ENCODE assay signal across 9 cellular contexts in the genomic region with DNA sequence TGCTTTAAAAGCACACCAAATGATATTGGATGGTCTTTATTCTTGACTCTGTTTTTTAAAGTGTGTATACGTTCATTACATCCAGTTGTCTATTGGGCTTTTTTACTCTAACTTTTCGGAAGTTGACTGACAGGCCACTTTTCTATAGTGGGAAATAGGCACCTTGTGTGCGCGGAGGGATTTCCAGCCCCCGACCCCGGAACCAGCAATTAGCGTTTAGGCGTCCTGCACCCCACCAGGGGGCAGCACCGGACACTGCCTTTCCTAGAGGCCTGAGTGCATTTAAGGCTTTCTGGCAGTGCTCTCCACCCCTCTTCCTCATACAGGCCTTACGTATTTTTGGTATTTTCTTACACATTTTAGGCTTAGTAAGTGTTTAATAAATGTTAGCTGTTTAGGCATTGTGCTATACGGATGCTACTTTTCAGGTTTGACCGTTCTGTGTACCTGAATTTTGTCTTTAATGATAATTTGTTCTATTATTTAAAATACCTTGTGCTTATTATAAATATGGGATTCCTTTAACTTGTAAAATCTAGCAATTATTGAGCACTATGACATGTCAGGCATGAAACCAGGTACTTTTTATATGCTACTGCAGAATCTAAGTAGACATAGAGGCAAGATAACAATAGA.
DNase-seq lines count a peak whose midpoint lies in the region; ATAC-seq and TF ChIP-seq lines count a peak whose summit lies in the region.
"Had no signal": no experiment of that assay in that cellular context is flagged by ENCODE, and none has a peak within 500 bp of the region (broad histone marks: within the 10 kb centered on the region; RNA-seq: fewer than 3 reads in every experiment).

No MANE protein-coding gene starts in this region.

- H3K36me3 Mint-ChIP-seq in memory B cell: peaks cover 3% of the 10 kb centered on the region

- H3K27me3 Mint-ChIP-seq in memory B cell: no peaks in the 10 kb centered on the region
- H3K27me3 Mint-ChIP-seq: dendritic cell treated with granulocyte-macrophage colony-stimulating factor and Interleukin-4, amounts not matched to agents 40 ng/mL and 50 ng/mL, for 4 days had no signal

- H3K4me3 Mint-ChIP-seq in memory B cell: no peak overlapping the region
- H3K4me3 Mint-ChIP-seq: dendritic cell treated with granulocyte-macrophage colony-stimulating factor and Interleukin-4, amounts not matched to agents 40 ng/mL and 50 ng/mL, for 4 days had no signal

- ATAC-seq in GM21825 (IDR thresholded peaks at IDR 0.05; ENCODE audit: unreplicated experiment) (peak; percentile 87), memory B cell (ENCODE audit: low read depth) (peak; percentile 76)

- H3K4me3 ChIP-seq in LNCaP clone FGC (ENCODE audit: low read depth, low read length): no peak overlapping the region

- peak; percentile 64 for TF ChIP-seq CTCF in GM10266 (IDR thresholded peaks at IDR 0.05; ENCODE audit: control insufficient read depth, insufficient read depth, low read depth, missing control alignments)
- peak; percentile 66 for TF ChIP-seq CTCF in LNCaP clone FGC (IDR thresholded peaks at IDR 0.05; ENCODE audit: control insufficient read depth, extremely low read depth, insufficient read depth)

- DNase-seq in GM10266 (ENCODE audit: extremely low spot score) (peak; percentile 9), LNCaP clone FGC (ENCODE audit: low read depth) (peak; percentile 25), cerebellar cortex (ENCODE audit: low spot score) (peak; percentile 42), memory B cell (ENCODE audit: low spot score in 2 of 2) (peak; percentile 50 to 60), AG20443 (ENCODE audit: low spot score) (no peak)
- peak; percentile 31 to 61 (median 46) for DNase-seq in activated CD4-positive, CD25-positive, alpha-beta regulatory T cell (lab: John Stamatoyannopoulos, UW)
- DNase-seq in stimulated activated CD8-positive, alpha-beta memory T cell treated with anti-CD3 and anti-CD28 coated beads, Interleukin-4, amount 100 ng/mL, for 24 hours (ENCODE audit: low read depth): peak; percentile 54

- no peaks in the 10 kb centered on the region for H3K9me3 Mint-ChIP-seq in memory B cell
- H3K9me3 Mint-ChIP-seq: dendritic cell treated with granulocyte-macrophage colony-stimulating factor and Interleukin-4, amounts not matched to agents 40 ng/mL and 50 ng/mL, for 4 days had no signal

- peaks cover 4% of the 10 kb centered on the region for H3K4me1 Mint-ChIP-seq in memory B cell

- H3K27ac Mint-ChIP-seq in memory B cell: no peak overlapping the region
- H3K27ac Mint-ChIP-seq: dendritic cell treated with granulocyte-macrophage colony-stimulating factor and Interleukin-4, amounts not matched to agents 40 ng/mL and 50 ng/mL, for 4 days had no signal
